8 cellular contexts compared by ENCODE assay signal in the genomic region with DNA sequence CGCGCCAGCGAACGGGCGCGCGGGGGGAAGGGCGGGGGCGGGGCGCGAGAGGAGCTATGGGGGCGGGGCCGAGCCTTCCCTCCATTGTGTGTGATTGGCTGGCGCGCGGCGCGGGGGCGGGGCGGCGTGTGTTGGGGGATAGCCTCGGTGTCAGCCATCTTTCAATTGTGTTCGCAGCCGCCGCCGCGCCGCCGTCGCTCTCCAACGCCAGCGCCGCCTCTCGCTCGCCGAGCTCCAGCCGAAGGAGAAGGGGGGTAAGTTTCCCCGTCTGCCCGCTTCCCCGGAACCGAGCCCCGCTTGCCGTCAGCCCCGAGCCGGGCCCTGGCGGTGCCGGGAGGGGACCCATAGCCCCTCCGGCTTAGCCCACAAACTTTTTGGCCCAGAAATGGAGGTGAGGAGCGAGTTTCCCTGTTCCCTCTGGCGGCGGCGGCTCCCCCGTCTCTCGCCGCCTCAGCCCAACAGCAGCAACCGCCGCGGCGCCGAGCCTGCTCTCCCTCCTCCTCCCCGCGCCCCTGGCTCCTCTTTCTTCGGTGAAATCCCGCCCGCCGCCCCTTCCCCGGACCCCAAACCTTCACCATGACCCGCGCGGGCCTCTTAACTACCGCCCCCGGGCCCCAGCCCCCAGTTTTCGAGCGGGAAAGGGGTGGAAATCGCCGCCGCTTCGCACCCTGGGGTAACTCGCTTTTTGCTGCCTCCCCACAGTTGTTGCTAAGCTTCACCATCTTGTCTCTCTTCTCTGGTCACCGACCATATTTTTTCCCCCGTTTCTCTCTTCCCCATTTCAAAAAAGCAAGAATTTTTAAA. TPM values are rescaled to one million over a fixed set of nuclear protein-coding genes. Genes with fewer than 3 reads are reported as not detected.
DNase-seq lines count a peak whose midpoint lies in the region; ATAC-seq and TF ChIP-seq lines count a peak whose summit lies in the region.

Gene H3-3A (plus strand): TSS at position 159 of the 804 bp plus-strand sequence. CDS start 1,636 bp downstream, outside the sequence.

- peak within 1 kb of the TSS; percentile 100 for H3K4me3 Mint-ChIP-seq in activated T-helper 17 cell treated with anti-CD3 and anti-CD28 coated beads, Interleukin-2, amount 50 U/mL, for 72 hours
- peak within 1 kb of the TSS; percentile 100 for H3K4me3 Mint-ChIP-seq in natural killer cell

- peak within 1 kb of the TSS; percentile 99 for H3K27ac ChIP-seq in RWPE1

- H3K36me3 Mint-ChIP-seq in activated T-helper 17 cell treated with anti-CD3 and anti-CD28 coated beads, Interleukin-2, amount 50 U/mL, for 72 hours (ENCODE audit: low read depth): peaks cover 50% of the 10 kb centered on the region
- H3K36me3 Mint-ChIP-seq in natural killer cell: peaks cover 18% of the 10 kb centered on the region

- H3K9me3 Mint-ChIP-seq in activated T-helper 17 cell treated with anti-CD3 and anti-CD28 coated beads, Interleukin-2, amount 50 U/mL, for 72 hours: no peaks in the 10 kb centered on the region
- H3K9me3 Mint-ChIP-seq in natural killer cell: no peaks in the 10 kb centered on the region

- peak; percentile 95 for DNase-seq in EH (ENCODE audit: low read depth)
- DNase-seq in H4 (ENCODE audit: low spot score): peak; percentile 91
- peak; percentile 96 for DNase-seq in LoVo (ENCODE audit: low spot score)
- DNase-seq in RWPE1 (ENCODE audit: low spot score): peak; percentile 99
- peak; percentile 89 for DNase-seq in fibroblast of mammary gland (ENCODE audit: low read depth)
- DNase-seq in natural killer cell: peak; percentile 98
- DNase-seq in stimulated activated naive CD4-positive, alpha-beta T cell treated with Interleukin-2 at 50 U/mL for 16 hours (lab: John Stamatoyannopoulos, UW): peak; percentile 97

- peak within 1 kb of the TSS; percentile 90 for H3K4me3 ChIP-seq in fibroblast of mammary gland (ENCODE audit: control insufficient read depth, low read depth, low read length)

- no peaks in the 10 kb centered on the region for H3K27me3 Mint-ChIP-seq in activated T-helper 17 cell treated with anti-CD3 and anti-CD28 coated beads, Interleukin-2, amount 50 U/mL, for 72 hours
- H3K27me3 Mint-ChIP-seq in natural killer cell (ENCODE audit: low read depth in 2 of 2): no peaks in the 10 kb centered on the region

- intact Hi-C loops in natural killer cell (cut with micrococcal nuclease): loop anchor here (1.0 to 5.0 kb wide), 4 partner anchors 21 to 600 kb away; partner anchors contain the start of genes SDE2 and SRP9

- no peak for TF ChIP-seq CTCF in RWPE1 (conservative IDR thresholded peaks at IDR 0.05; ENCODE audit: low read depth)
- no peak for TF ChIP-seq CTCF in fibroblast of mammary gland (conservative IDR thresholded peaks at IDR 0.05; ENCODE audit: control insufficient read depth, insufficient read depth, low read depth, low read length)
- no peak for TF ChIP-seq CTCF in natural killer cell (IDR thresholded peaks at IDR 0.05)

- ATAC-seq in activated T-helper 17 cell treated with anti-CD3 and anti-CD28 coated beads, Interleukin-2, amount 50 U/mL, for 72 hours (replicated peaks): peak; percentile 89
- peak; percentile 81 to 96 (median 84) for ATAC-seq in natural killer cell

- H3K4me1 Mint-ChIP-seq in activated T-helper 17 cell treated with anti-CD3 and anti-CD28 coated beads, Interleukin-2, amount 50 U/mL, for 72 hours: peaks cover 30% of the 10 kb centered on the region
- H3K4me1 Mint-ChIP-seq in natural killer cell: peaks cover 51% of the 10 kb centered on the region in 2 donors

- H3K27ac Mint-ChIP-seq in activated T-helper 17 cell treated with anti-CD3 and anti-CD28 coated beads, Interleukin-2, amount 50 U/mL, for 72 hours: peak within 1 kb of the TSS; percentile 99
- H3K27ac Mint-ChIP-seq in natural killer cell: peak within 1 kb of the TSS; percentile 99

- CTCF ChIA-PET in RWPE1 (lab: Yijun Ruan, JAX): interaction anchor here (0.6 to 1.8 kb wide), 7 partner anchors 11 to 75 kb away, joined by 3 to 7 read pairs (median 3); partner anchors contain the start of gene SDE2

- POLR2A ChIA-PET in RWPE1 (lab: Yijun Ruan, JAX; ENCODE audit: low non-redundant PET): interaction anchor here (0.6 to 1.7 kb wide), 10 partner anchors 10 to 67 kb away, joined by 3 to 6 read pairs (median 4); partner anchors contain the start of gene SDE2

RNA-seq across cellular contexts. Expression of gene H3-3A, which starts in this region (rescaled TPM):
- total RNA-seq in H4 (2014; rRNA removed; shearing (Covaris generic)): 313 and 407 TPM in 2 replicates
- total RNA-seq in activated T-helper 17 cell treated with anti-CD3 and anti-CD28 coated beads, Interleukin-2, amount 50 U/mL, for 72 hours: 100 to 1,000 TPM; 222 to 316 TPM
- 100 to 1,000 TPM; 490 to 616 (median 522) TPM for total RNA-seq in natural killer cell

Comparison
In these comparisons a context has a peak if more than half of its experiments do, and no peak if none do; other contexts are left out.
1. Peak in every context shown above with its lines: DNase-seq, ATAC-seq, H3K4me3 ChIP-seq and H3K27ac ChIP-seq.